Comparison of ENCODE assay signal across 16 cellular contexts in genomic region chr14:100565650-100566049, GRCh38. TPM values are rescaled to one million over a fixed set of nuclear protein-coding genes. Genes with fewer than 3 reads are reported as not detected.
A peak's percentile ranks its signal among the peaks of the same experiment; 100 is the strongest.
DNase-seq lines count a peak whose midpoint lies in the region; ATAC-seq and TF ChIP-seq lines count a peak whose summit lies in the region.
"Had no signal": no experiment of that assay in that cellular context is flagged by ENCODE, and none has a peak within 500 bp of the region (broad histone marks: within the 10 kb centered on the region; RNA-seq: fewer than 3 reads in every experiment).

No MANE protein-coding gene starts in this region.

- H3K27me3 ChIP-seq in BLaER1, result peaks cover 54% of the 10 kb centered on the region
- H3K27me3 ChIP-seq in BLaER1 treated with 17β-estradiol and CSF1 and Interleukin-3, amounts not matched to agents 10 nM and 100 nM, result peaks cover 47 to 80% (median 52%) of the 10 kb centered on the region in 11 experiments
- H3K27me3 ChIP-seq in parathyroid adenoma (ENCODE audit: control insufficient read depth, insufficient read depth, low read length), result no peaks in the 10 kb centered on the region
- peaks cover 42% of the 10 kb centered on the region for H3K27me3 ChIP-seq in H7 (ENCODE audit: control insufficient read depth, insufficient read depth, low read length)

- H3K9me3 ChIP-seq in BLaER1 (no peaks in the 10 kb centered on the region), parathyroid adenoma (ENCODE audit: control insufficient read depth, low read length) (no peaks in the 10 kb centered on the region)
- H3K9me3 ChIP-seq in BLaER1 treated with 17β-estradiol and CSF1 and Interleukin-3, amounts not matched to agents 10 nM and 100 nM (replicated peaks in 1 of 11), result no peaks in the 10 kb centered on the region

- H2AFZ ChIP-seq in parathyroid adenoma, result no peak overlapping the region

- H3K9ac ChIP-seq in BLaER1 (no peak overlapping the region), parathyroid adenoma (no peak overlapping the region)
- H3K9ac ChIP-seq in BLaER1 treated with 17β-estradiol and CSF1 and Interleukin-3, amounts not matched to agents 10 nM and 100 nM, result no peak overlapping the region

- H3K27ac Mint-ChIP-seq in effector memory CD8-positive, alpha-beta T cell, result no peak overlapping the region
- H3K27ac Mint-ChIP-seq: CD8-positive, alpha-beta T cell; H9; IgD-negative memory B cell had no signal

- no peak for TF ChIP-seq CTCF in parathyroid adenoma (IDR thresholded peaks at IDR 0.05)

- peaks cover 39 to 71% of the 10 kb centered on the region in 2 donors for H3K27me3 Mint-ChIP-seq in effector memory CD8-positive, alpha-beta T cell

- H3K4me1 ChIP-seq in BLaER1 (peaks cover 97% of the 10 kb centered on the region), parathyroid adenoma (peaks cover 5% of the 10 kb centered on the region)
- H3K4me1 ChIP-seq in BLaER1 treated with 17β-estradiol and CSF1 and Interleukin-3, amounts not matched to agents 10 nM and 100 nM, result peaks cover 21 to 91% (median 85%) of the 10 kb centered on the region in 10 experiments

- no peak for DNase-seq in effector memory CD8-positive, alpha-beta T cell
- DNase-seq in activated CD4-positive, alpha-beta T cell treated with anti-CD3 and anti-CD28 coated beads, Interleukin-2, amount 50 U/mL, for 1 hour, result no peak
- DNase-seq in H7, result no peak
- no peak for DNase-seq in hepatic stellate cell (ENCODE audit: low spot score)
- DNase-seq: ACHN; AML-193; Calu3; CD8-positive, alpha-beta T cell; DMS79 treated with DMSO at 0.1 percent for 48 hours; GOT3; H9 had no signal

- H3K36me3 ChIP-seq in BLaER1 (no peaks in the 10 kb centered on the region), parathyroid adenoma (ENCODE audit: control insufficient read depth, insufficient read depth, low read length) (no peaks in the 10 kb centered on the region), H7 (replicated peaks; ENCODE audit: control insufficient read depth, insufficient read depth, low read length) (no peaks in the 10 kb centered on the region)
- H3K36me3 ChIP-seq in BLaER1 treated with 17β-estradiol and CSF1 and Interleukin-3, amounts not matched to agents 10 nM and 100 nM, result no peaks in the 10 kb centered on the region

- H3K4me1 Mint-ChIP-seq in effector memory CD8-positive, alpha-beta T cell (ENCODE audit: low read depth in 2 of 2), result peaks cover 0 to 7% of the 10 kb centered on the region in 2 donors
- H3K4me1 Mint-ChIP-seq: IgD-negative memory B cell had no signal

- H3K4me3 ChIP-seq in BLaER1, result no peak overlapping the region
- H3K4me3 ChIP-seq in BLaER1 treated with 17β-estradiol and CSF1 and Interleukin-3, amounts not matched to agents 10 nM and 100 nM, result no peak overlapping the region
- H3K4me3 ChIP-seq in parathyroid adenoma (ENCODE audit: low read depth, low read length), result peak overlapping the region; percentile 41
- H3K4me3 ChIP-seq in H7 (ENCODE audit: insufficient read depth, low read depth, low read length), result no peak overlapping the region
- H3K4me3 ChIP-seq: GM12878 had no signal

- no peaks in the 10 kb centered on the region for H3K9me3 Mint-ChIP-seq in effector memory CD8-positive, alpha-beta T cell
- H3K9me3 Mint-ChIP-seq: CD8-positive, alpha-beta T cell; H9 had no signal

- H3K4me3 Mint-ChIP-seq in effector memory CD8-positive, alpha-beta T cell, result peak overlapping the region; percentile 25 to 62

- H3K4me2 ChIP-seq in BLaER1 (peak overlapping the region; percentile 98), parathyroid adenoma (ENCODE audit: low read length) (peak overlapping the region; percentile 54)
- H3K4me2 ChIP-seq in BLaER1 treated with 17β-estradiol and CSF1 and Interleukin-3, amounts not matched to agents 10 nM and 100 nM, result peak overlapping the region in 8 of 11 experiments; percentile 88 to 99 (median 97); a peak in 16 of 22 replicates

- peaks cover 2% of the 10 kb centered on the region for H3K36me3 Mint-ChIP-seq in effector memory CD8-positive, alpha-beta T cell (ENCODE audit: insufficient read depth)
- H3K36me3 Mint-ChIP-seq: CD8-positive, alpha-beta T cell; IgD-negative memory B cell had no signal

- no peak overlapping the region for H3K27ac ChIP-seq in BLaER1
- no peak overlapping the region for H3K27ac ChIP-seq in BLaER1 treated with 17β-estradiol and CSF1 and Interleukin-3, amounts not matched to agents 10 nM and 100 nM
- no peak overlapping the region for H3K27ac ChIP-seq in parathyroid adenoma

- no peak for ATAC-seq in effector memory CD8-positive, alpha-beta T cell (replicated peaks)
- ATAC-seq: CD8-positive, alpha-beta T cell; GM12878 had no signal

- peaks cover 29% of the 10 kb centered on the region; the same call in 1 of the 2 replicates for H4K20me1 ChIP-seq in BLaER1
- H4K20me1 ChIP-seq in BLaER1 treated with 17β-estradiol and CSF1 and Interleukin-3, amounts not matched to agents 10 nM and 100 nM, result peaks cover 0 to 43% (median 19%) of the 10 kb centered on the region in 11 experiments; a peak in 14 of 22 replicates

- peaks cover 11% of the 10 kb centered on the region for H3K79me2 ChIP-seq in parathyroid adenoma

RNA-seq across cellular contexts. Expression of gene BEGAIN, which starts 21.6 kb away (rescaled TPM):
- total RNA-seq in H7 (2014; rRNA removed; shearing (Covaris generic)), result 1.3 and 3.3 TPM in 2 replicates
